ENCODE assay signal across 8 cellular contexts in genomic region chrX:12790878-12791252, GRCh38. TPM values are rescaled to one million over a fixed set of nuclear protein-coding genes. Genes with fewer than 3 reads are reported as not detected.
DNase-seq lines count a peak whose midpoint lies in the region; ATAC-seq and TF ChIP-seq lines count a peak whose summit lies in the region.

No MANE protein-coding gene starts in this region.

- intact Hi-C loops in psoas muscle (cut with DNase I), result no loop called here

- no peak for DNase-seq in HAP-1 (ENCODE audit: low spot score in 2 of 2)
- peak in 1 of 3 donors; percentile 20 for DNase-seq in Peyer's patch
- DNase-seq in fibroblast of lung (ENCODE audit: low read depth in 2 of 2), result no peak
- no peak for DNase-seq in psoas muscle
- no peak for DNase-seq in C1 segment of cervical spinal cord (lab: John Stamatoyannopoulos, UW)
- no peak for DNase-seq in DMS153 treated with DMSO at 0.1 percent for 48 hours (lab: John Stamatoyannopoulos, UW; ENCODE audit: unreplicated experiment)
- DNase-seq in COLO829 (ENCODE audit: low spot score), result no peak

- 2 to 32% (median 3%) methylated on average over 12 to 21 of the region's 21 CpGs for WGBS in psoas muscle, 3 donors

- peak overlapping the region; percentile 78 for H3K4me2 ChIP-seq in fibroblast of lung (ENCODE audit: extremely low read depth, insufficient read depth, low read length)

- H4K20me1 ChIP-seq in fibroblast of lung (ENCODE audit: control insufficient read depth, extremely low read depth, insufficient read depth, low read length), result no peaks in the 10 kb centered on the region

- H3K4me3 ChIP-seq in GM08714 (ENCODE audit: low read length) (peak overlapping the region; percentile 82; the same call in 1 of the 2 replicates), HAP-1 (peak overlapping the region; percentile 77), Peyer's patch (peak overlapping the region; percentile 58 to 75 (median 65)), fibroblast of lung (replicated peaks in 1 of 4; ENCODE audit: control extremely low read depth in 1 of 4, insufficient read depth in 1 of 4, low read depth in 3 of 4, low read length in 4 of 4) (peak overlapping the region; percentile 49 to 68 (median 62)), psoas muscle (peak overlapping the region; percentile 61)

- no peaks in the 10 kb centered on the region for H3K9me3 ChIP-seq in HAP-1
- no peaks in the 10 kb centered on the region for H3K9me3 ChIP-seq in Peyer's patch
- H3K9me3 ChIP-seq in fibroblast of lung (ENCODE audit: control insufficient read depth, insufficient read depth, low read depth, low read length), result no peaks in the 10 kb centered on the region
- H3K9me3 ChIP-seq in psoas muscle, result peaks cover 5% of the 10 kb centered on the region

- peaks cover 9% of the 10 kb centered on the region; the same call in 1 of the 2 replicates for H3K36me3 ChIP-seq in HAP-1 (replicated peaks)
- no peaks in the 10 kb centered on the region for H3K36me3 ChIP-seq in Peyer's patch
- no peaks in the 10 kb centered on the region for H3K36me3 ChIP-seq in fibroblast of lung (ENCODE audit: control insufficient read depth, insufficient read depth, low read length)
- H3K36me3 ChIP-seq in psoas muscle (ENCODE audit: insufficient read depth in 1 of 2, low read depth in 1 of 2), result no peaks in the 10 kb centered on the region

- H2AFZ ChIP-seq in fibroblast of lung (ENCODE audit: low read length), result peak overlapping the region; percentile 68

- H3K79me2 ChIP-seq in fibroblast of lung (ENCODE audit: control insufficient read depth, insufficient read depth, low read length), result no peaks in the 10 kb centered on the region

- H3K27ac ChIP-seq in Peyer's patch (peak overlapping the region; percentile 46 to 72 (median 53)), fibroblast of lung (ENCODE audit: insufficient read depth, low read length) (no peak overlapping the region), psoas muscle (no peak overlapping the region)

- TF ChIP-seq CTCF in Peyer's patch (IDR thresholded peaks at IDR 0.05), result no peak
- TF ChIP-seq CTCF in fibroblast of lung (conservative IDR thresholded peaks at IDR 0.05 in 1 of 2, IDR thresholded peaks at IDR 0.05 in 1 of 2; ENCODE audit: low read depth in 1 of 2, low read length in 2 of 2), result no peak
- TF ChIP-seq CTCF in psoas muscle (IDR thresholded peaks at IDR 0.05), result no peak

- ATAC-seq in psoas muscle, result no peak

- in situ Hi-C loops in HAP-1 (cut with MboI; ENCODE audit: low sequenced_read_pairs), result no loop called here

- no peak for TF ChIP-seq POLR2A in Peyer's patch (IDR thresholded peaks at IDR 0.05)

- no peak overlapping the region for H3K9ac ChIP-seq in fibroblast of lung (ENCODE audit: insufficient read depth, low read length)

- no peaks in the 10 kb centered on the region for H3K27me3 ChIP-seq in HAP-1 (ENCODE audit: low read depth)
- H3K27me3 ChIP-seq in Peyer's patch, result no peaks in the 10 kb centered on the region
- no peaks in the 10 kb centered on the region for H3K27me3 ChIP-seq in fibroblast of lung (ENCODE audit: control insufficient read depth, insufficient read depth, low read length)
- H3K27me3 ChIP-seq in psoas muscle (ENCODE audit: insufficient read depth in 3 of 3, low read length in 2 of 3), result peaks cover 0 to 21% (median 0%) of the 10 kb centered on the region in 3 donors

- peaks cover 20% of the 10 kb centered on the region for H3K4me1 ChIP-seq in HAP-1
- no peaks in the 10 kb centered on the region for H3K4me1 ChIP-seq in Peyer's patch
- no peaks in the 10 kb centered on the region for H3K4me1 ChIP-seq in fibroblast of lung (ENCODE audit: control insufficient read depth, extremely low read depth, insufficient read depth, low read length)
- no peaks in the 10 kb centered on the region for H3K4me1 ChIP-seq in psoas muscle

RNA-seq across cellular contexts. Expression of gene PRPS2, which starts 0.3 kb away (rescaled TPM):
- total RNA-seq in Peyer's patch, result 10 to 100 TPM in 3 of 4 donors, 1 to 10 TPM in 1; 8.4 to 32.2 (median 13.7) TPM
- total RNA-seq in fibroblast of lung, result 25.3 and 44.2 TPM in 2 replicates
- polyA plus RNA-seq in fibroblast of lung, result 13.6 and 25.5 TPM in 2 replicates
- 17.5 and 35.5 TPM in 2 replicates for polyA plus RNA-seq in fibroblast of lung (2012)
- polyA minus RNA-seq in fibroblast of lung (ENCODE audit: low replicate concordance), result 7.7 and 45.6 TPM in 2 replicates
- total RNA-seq in psoas muscle, result 1 to 10 TPM; 1.9 to 3.5 (median 2.5) TPM
- polyA plus RNA-seq in psoas muscle, result 1 to 10 TPM in 2 of 3 donors, under 1 TPM in 1; 0.97 to 1.4 (median 1.1) TPM

Comparison
In these comparisons a context has a peak if more than half of its experiments do, and no peak if none do; other contexts are left out.
1. H3K27ac ChIP-seq: peak in Peyer's patch (4 of 4); none in fibroblast of lung (single experiment) and psoas muscle (single experiment).
2. Peak in every context shown above with its lines, with median percentiles within 50 percentile points of each other: H3K4me3 ChIP-seq.